40 cellular contexts compared by ENCODE assay signal in the genomic region with DNA sequence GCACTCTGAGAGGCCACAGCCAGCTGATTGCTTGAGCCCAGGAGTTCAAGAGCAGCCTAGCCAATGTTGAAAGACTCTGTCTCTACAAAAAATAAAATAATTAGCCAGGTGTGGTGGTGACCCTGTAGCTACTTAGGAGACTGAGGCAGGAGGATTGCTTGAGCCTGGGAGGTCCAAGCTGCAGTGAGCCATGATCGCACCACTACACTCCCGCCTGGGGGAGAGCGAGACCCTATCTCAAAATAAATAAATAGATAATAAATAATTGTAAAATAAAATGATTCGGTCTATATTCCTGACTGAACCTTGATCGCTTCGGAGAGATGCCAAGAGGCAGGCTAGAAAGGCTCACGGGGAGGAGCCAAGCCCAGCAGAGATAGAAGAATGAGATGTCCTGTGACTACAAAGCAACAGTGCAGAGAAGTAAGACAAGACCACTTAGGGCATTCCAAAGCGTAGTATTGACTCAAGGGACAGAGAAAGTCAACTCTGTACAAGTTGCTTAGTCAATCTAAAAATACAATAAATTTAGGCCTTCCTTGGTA. TPM values are rescaled to one million over a fixed set of nuclear protein-coding genes. Genes with fewer than 3 reads are reported as not detected.
"Had no signal": no experiment of that assay in that cellular context is flagged by ENCODE, and none has a peak within 500 bp of the region (broad histone marks: within the 10 kb centered on the region; RNA-seq: fewer than 3 reads in every experiment).

No MANE protein-coding gene starts in this region.

- H3K27me3 ChIP-seq: adrenal gland, ascending aorta, body of pancreas, brain microvascular endothelial cell, breast epithelium, cardiac muscle cell had no signal

- H3K27ac Mint-ChIP-seq: activated naive CD4-positive, alpha-beta T cell treated with anti-CD3 and anti-CD28 coated beads for 36 hours; activated naive CD4-positive, alpha-beta T cell treated with anti-CD3 and anti-CD28 coated beads, Interleukin-2, amount 10 ng/mL, durations not matched to agents 7 days and 5 days; activated naive CD4-positive, alpha-beta T cell treated with anti-CD3 and anti-CD28 coated beads, Interleukin-2, amount 50 U/mL, for 24 hours; activated naive CD4-positive, alpha-beta T cell treated with anti-CD3 and anti-CD28 coated beads, Interleukin-2, amount 50 U/mL, for 72 hours; activated naive CD8-positive, alpha-beta T cell; activated naive CD8-positive, alpha-beta T cell treated with anti-CD3 and anti-CD28 coated beads for 36 hours; activated naive CD8-positive, alpha-beta T cell treated with anti-CD3 and anti-CD28 coated beads, Interleukin-2, amount 10 ng/mL, durations not matched to agents 7 days and 5 days; activated naive CD8-positive, alpha-beta T cell treated with anti-CD3 and anti-CD28 coated beads, Interleukin-2, amount 50 U/mL, for 24 hours; activated T-cell treated with anti-CD3 and anti-CD28 coated beads, Interleukin-2, amount 50 U/mL, for 24 hours; activated T-cell treated with anti-CD3 and anti-CD28 coated beads, Interleukin-2, amount 50 U/mL, for 72 hours; activated T-helper 1 cell treated with anti-CD3 and anti-CD28 coated beads, Interleukin-12 subunit alpha, Interleukin-12 subunit beta, Interleukin-2, Interleukin-4 antibody, amounts not matched to agents 30 ng/mL and 10 ng/mL and 1 ng/mL, durations not matched to agents 14 hours and 24 hours and 36 hours; activated T-helper 17 cell treated with anti-CD3 and anti-CD28 coated beads, Interleukin-2, amount 50 U/mL, for 72 hours; activated T-helper 2 cell treated with anti-CD3 and anti-CD28 coated beads, Interferon-gamma antibody, Interleukin-2, Interleukin-4, amounts not matched to agents 10 μg/mL and 5 μg/mL and 100 μg/mL, durations not matched to agents 14 hours and 24 hours and 36 hours; brain had no signal

- H3K4me3 ChIP-seq: adrenal gland, ascending aorta, body of pancreas, breast epithelium, cardiac muscle cell had no signal

- H3K4me1 Mint-ChIP-seq: activated naive CD4-positive, alpha-beta T cell treated with anti-CD3 and anti-CD28 coated beads, Interleukin-2, amount 10 ng/mL, durations not matched to agents 7 days and 5 days; activated naive CD4-positive, alpha-beta T cell treated with anti-CD3 and anti-CD28 coated beads, Interleukin-2, amount 50 U/mL, for 24 hours; activated naive CD8-positive, alpha-beta T cell treated with anti-CD3 and anti-CD28 coated beads, Interleukin-2, amount 50 U/mL, for 24 hours; activated T-helper 17 cell treated with anti-CD3 and anti-CD28 coated beads, Interleukin-2, amount 50 U/mL, for 72 hours; brain; central memory CD8-positive, alpha-beta T cell had no signal

- DNase-seq: activated effector memory CD4-positive, alpha-beta T cell treated with anti-CD3 and anti-CD28 coated beads, Interleukin-2, amount 50 U/mL, for 16 hours; activated effector memory CD4-positive, alpha-beta T cell treated with Interleukin-2 at 50 U/mL for 16 hours; activated gamma-delta T cell; activated gamma-delta T cell treated with Interleukin-2 at 50 U/mL for 16 hours; activated naive CD4-positive, alpha-beta T cell; activated naive CD4-positive, alpha-beta T cell treated with anti-CD3 and anti-CD28 coated beads for 36 hours; activated naive CD4-positive, alpha-beta T cell treated with anti-CD3 and anti-CD28 coated beads, Interleukin-2, amount 10 ng/mL, durations not matched to agents 7 days and 5 days; activated naive CD4-positive, alpha-beta T cell treated with anti-CD3 and anti-CD28 coated beads, Interleukin-2, amount 50 U/mL, for 16 hours; activated naive CD4-positive, alpha-beta T cell treated with Interleukin-2 at 50 U/mL for 16 hours; activated naive CD8-positive, alpha-beta T cell treated with anti-CD3 and anti-CD28 coated beads for 36 hours; activated naive CD8-positive, alpha-beta T cell treated with anti-CD3 and anti-CD28 coated beads, Interleukin-2, amount 10 ng/mL, durations not matched to agents 7 days and 5 days; activated naive CD8-positive, alpha-beta T cell treated with anti-CD3 and anti-CD28 coated beads, Interleukin-2, amount 50 U/mL, for 24 hours; activated T-cell treated with anti-CD3 and anti-CD28 coated beads, Interleukin-2, amount 50 U/mL, for 1 hour; activated T-cell treated with anti-CD3 and anti-CD28 coated beads, Interleukin-2, amount 50 U/mL, for 24 hours; activated T-cell treated with anti-CD3 and anti-CD28 coated beads, Interleukin-2, amount 50 U/mL, for 4 hours; activated T-cell treated with anti-CD3 and anti-CD28 coated beads, Interleukin-2, amount 50 U/mL, for 48 hours; activated T-cell treated with anti-CD3 and anti-CD28 coated beads, Interleukin-2, amount 50 U/mL, for 72 hours; adrenal gland; amniotic stem cell; amygdala; anterior cingulate cortex; aorta; body of pancreas; brain microvascular endothelial cell; caudate nucleus; central memory CD4-positive, alpha-beta T cell; cerebellar nuclear complex had no signal

- ATAC-seq: activated naive CD4-positive, alpha-beta T cell treated with anti-CD3 and anti-CD28 coated beads, Interleukin-2, amount 50 U/mL, for 72 hours; activated naive CD8-positive, alpha-beta T cell treated with anti-CD3 and anti-CD28 coated beads, Interleukin-2, amount 50 U/mL, for 24 hours; activated T-cell treated with anti-CD3 and anti-CD28 coated beads, Interleukin-2, amount 50 U/mL, for 4 hours; activated T-cell treated with anti-CD3 and anti-CD28 coated beads, Interleukin-2, amount 50 U/mL, for 72 hours; activated T-helper 17 cell treated with anti-CD3 and anti-CD28 coated beads, Interleukin-2, amount 50 U/mL, for 72 hours; body of pancreas had no signal

- H3K27ac ChIP-seq: adrenal gland, ascending aorta, body of pancreas, brain microvascular endothelial cell, breast epithelium, cardiac muscle cell had no signal

- H3K9me3 Mint-ChIP-seq: activated naive CD4-positive, alpha-beta T cell treated with anti-CD3 and anti-CD28 coated beads for 36 hours; activated naive CD4-positive, alpha-beta T cell treated with anti-CD3 and anti-CD28 coated beads, Interleukin-2, amount 10 ng/mL, durations not matched to agents 7 days and 5 days; activated naive CD4-positive, alpha-beta T cell treated with anti-CD3 and anti-CD28 coated beads, Interleukin-2, amount 50 U/mL, for 24 hours; activated naive CD4-positive, alpha-beta T cell treated with anti-CD3 and anti-CD28 coated beads, Interleukin-2, amount 50 U/mL, for 72 hours; activated naive CD8-positive, alpha-beta T cell treated with anti-CD3 and anti-CD28 coated beads for 36 hours; activated T-cell treated with anti-CD3 and anti-CD28 coated beads, Interleukin-2, amount 50 U/mL, for 24 hours; activated T-cell treated with anti-CD3 and anti-CD28 coated beads, Interleukin-2, amount 50 U/mL, for 4 hours; activated T-helper 1 cell treated with anti-CD3 and anti-CD28 coated beads, Interleukin-12 subunit alpha, Interleukin-12 subunit beta, Interleukin-2, Interleukin-4 antibody, amounts not matched to agents 30 ng/mL and 10 ng/mL and 1 ng/mL, durations not matched to agents 14 hours and 24 hours and 36 hours; activated T-helper 17 cell treated with anti-CD3 and anti-CD28 coated beads, Interleukin-2, amount 50 U/mL, for 72 hours; activated T-helper 2 cell treated with anti-CD3 and anti-CD28 coated beads, Interferon-gamma antibody, Interleukin-2, Interleukin-4, amounts not matched to agents 10 μg/mL and 5 μg/mL and 100 μg/mL, durations not matched to agents 14 hours and 24 hours and 36 hours had no signal

- H3K36me3 ChIP-seq: adrenal gland, ascending aorta, brain microvascular endothelial cell, breast epithelium, cardiac muscle cell had no signal

- H3K9me3 ChIP-seq: adrenal gland, ascending aorta, body of pancreas, breast epithelium had no signal

- H3K36me3 Mint-ChIP-seq: activated naive CD4-positive, alpha-beta T cell treated with anti-CD3 and anti-CD28 coated beads, Interleukin-2, amount 10 ng/mL, durations not matched to agents 7 days and 5 days; activated naive CD4-positive, alpha-beta T cell treated with anti-CD3 and anti-CD28 coated beads, Interleukin-2, amount 50 U/mL, for 24 hours; activated naive CD8-positive, alpha-beta T cell treated with anti-CD3 and anti-CD28 coated beads for 36 hours; activated naive CD8-positive, alpha-beta T cell treated with anti-CD3 and anti-CD28 coated beads, Interleukin-2, amount 10 ng/mL, durations not matched to agents 7 days and 5 days; brain had no signal

- H3K4me3 Mint-ChIP-seq: activated naive CD4-positive, alpha-beta T cell treated with anti-CD3 and anti-CD28 coated beads for 36 hours; activated naive CD4-positive, alpha-beta T cell treated with anti-CD3 and anti-CD28 coated beads, Interleukin-2, amount 10 ng/mL, durations not matched to agents 7 days and 5 days; activated naive CD4-positive, alpha-beta T cell treated with anti-CD3 and anti-CD28 coated beads, Interleukin-2, amount 50 U/mL, for 24 hours; activated naive CD8-positive, alpha-beta T cell; activated naive CD8-positive, alpha-beta T cell treated with anti-CD3 and anti-CD28 coated beads for 36 hours; activated naive CD8-positive, alpha-beta T cell treated with anti-CD3 and anti-CD28 coated beads, Interleukin-2, amount 10 ng/mL, durations not matched to agents 7 days and 5 days; activated naive CD8-positive, alpha-beta T cell treated with anti-CD3 and anti-CD28 coated beads, Interleukin-2, amount 50 U/mL, for 24 hours; activated T-cell treated with anti-CD3 and anti-CD28 coated beads, Interleukin-2, amount 50 U/mL, for 24 hours; activated T-cell treated with anti-CD3 and anti-CD28 coated beads, Interleukin-2, amount 50 U/mL, for 4 hours; activated T-cell treated with anti-CD3 and anti-CD28 coated beads, Interleukin-2, amount 50 U/mL, for 72 hours; activated T-helper 1 cell treated with anti-CD3 and anti-CD28 coated beads, Interleukin-12 subunit alpha, Interleukin-12 subunit beta, Interleukin-2, Interleukin-4 antibody, amounts not matched to agents 30 ng/mL and 10 ng/mL and 1 ng/mL, durations not matched to agents 14 hours and 24 hours and 36 hours; activated T-helper 17 cell treated with anti-CD3 and anti-CD28 coated beads, Interleukin-2, amount 50 U/mL, for 72 hours; brain; central memory CD8-positive, alpha-beta T cell had no signal

- FAIRE-seq: astrocyte, bronchial epithelial cell had no signal

- H3K27me3 Mint-ChIP-seq: activated naive CD4-positive, alpha-beta T cell treated with anti-CD3 and anti-CD28 coated beads, Interleukin-2, amount 50 U/mL, for 24 hours; activated naive CD8-positive, alpha-beta T cell treated with anti-CD3 and anti-CD28 coated beads for 36 hours; activated T-cell treated with anti-CD3 and anti-CD28 coated beads, Interleukin-2, amount 50 U/mL, for 24 hours had no signal

- H3K4me1 ChIP-seq: adrenal gland, ascending aorta, body of pancreas, breast epithelium had no signal

RNA-seq across cellular contexts. Expression of gene SHISA2, which starts 12.8 kb away (rescaled TPM):
- total RNA-seq: ascending aorta had no signal
- polyA plus RNA-seq: aorta had no signal
